Comparison of ENCODE assay signal across 8 cellular contexts in the genomic region with DNA sequence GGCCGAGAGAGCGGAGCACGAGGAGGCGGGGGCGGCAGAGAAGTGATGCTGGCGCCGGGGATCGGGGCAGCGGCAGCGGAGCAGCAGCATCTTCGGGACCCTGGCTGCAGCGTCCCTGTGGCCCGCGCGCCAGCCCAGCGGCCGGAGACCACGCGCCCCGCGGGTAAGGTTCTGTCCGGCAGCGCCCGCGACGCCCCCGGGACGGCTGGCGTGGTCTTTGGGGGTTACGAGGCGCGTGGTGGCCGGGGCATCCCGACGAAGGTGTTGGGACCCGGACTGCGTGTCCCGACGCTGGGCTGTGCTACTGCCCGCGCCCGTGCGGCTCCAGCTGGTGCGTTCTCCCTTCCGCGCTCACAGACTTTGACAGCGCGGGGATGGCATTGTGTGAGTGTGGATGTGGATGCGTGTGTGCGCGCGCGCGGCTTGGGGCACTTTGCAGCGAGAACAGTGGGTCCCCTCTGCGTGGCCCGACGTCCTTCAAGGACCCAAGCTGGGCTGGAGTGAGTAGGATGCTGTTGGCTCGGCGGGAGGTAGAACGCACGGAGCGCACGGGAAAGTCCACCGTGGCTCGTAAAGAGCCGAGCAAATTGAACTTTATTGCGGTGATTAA. TPM values are rescaled to one million over a fixed set of nuclear protein-coding genes. Genes with fewer than 3 reads are reported as not detected.
DNase-seq lines count a peak whose midpoint lies in the region; ATAC-seq lines count a peak whose summit lies in the region.

No MANE protein-coding gene starts in this region.

- peak; percentile 23 for ATAC-seq in GM18502 (IDR thresholded peaks at IDR 0.05; ENCODE audit: poor library complexity, unreplicated experiment)
- peak; percentile 10 for ATAC-seq in HG03097 (IDR thresholded peaks at IDR 0.05; ENCODE audit: low FRiP score, unreplicated experiment)
- peak in 3 of 4 experiments; percentile 30 to 36 (median 36) for ATAC-seq in T-cell (replicated peaks in 1 of 4)
- ATAC-seq in naive thymus-derived CD4-positive, alpha-beta T cell = peak; percentile 26

- peaks cover 15 to 22% (median 20%) of the 10 kb centered on the region in 3 donors for H3K4me1 Mint-ChIP-seq in T-cell
- H3K4me1 Mint-ChIP-seq in naive thymus-derived CD4-positive, alpha-beta T cell = peaks cover 11 to 29% (median 15%) of the 10 kb centered on the region in 7 donors

- no peak overlapping the region for H3K27ac ChIP-seq in naive thymus-derived CD4-positive, alpha-beta T cell (ENCODE audit: low read depth, low read length)

- H3K9me3 ChIP-seq in naive thymus-derived CD4-positive, alpha-beta T cell (ENCODE audit: control insufficient read depth in 2 of 3, low read length in 3 of 3) = no peaks in the 10 kb centered on the region

- peaks cover 0 to 7% of the 10 kb centered on the region in 2 donors for H3K4me1 ChIP-seq in naive thymus-derived CD4-positive, alpha-beta T cell (ENCODE audit: control insufficient read depth in 2 of 2, insufficient read depth in 2 of 2, low read length in 2 of 2)

- no peaks in the 10 kb centered on the region for H3K9me3 Mint-ChIP-seq in T-cell
- H3K9me3 Mint-ChIP-seq in naive thymus-derived CD4-positive, alpha-beta T cell = peaks cover 0 to 6% (median 0%) of the 10 kb centered on the region in 11 donors

- intact Hi-C loops in naive thymus-derived CD4-positive, alpha-beta T cell (cut with micrococcal nuclease) = loop anchor here in 1 of 2 donors (10.0 kb wide), 2 partner anchors 822 to 1162 kb away; a partner anchor contains a TSS

- no peaks in the 10 kb centered on the region for H3K36me3 ChIP-seq in naive thymus-derived CD4-positive, alpha-beta T cell (ENCODE audit: control insufficient read depth in 2 of 3, insufficient read depth in 3 of 3, low read length in 3 of 3)

- peak overlapping the region in 1 of 2 donors; percentile 50 for H3K27ac Mint-ChIP-seq in T-cell
- H3K27ac Mint-ChIP-seq in naive thymus-derived CD4-positive, alpha-beta T cell = no peak overlapping the region

- CTCF ChIA-PET in T-cell (lab: Charles Lee) = no interaction called here
- CTCF ChIA-PET in naive thymus-derived CD4-positive, alpha-beta T cell (lab: Charles Lee) = no interaction called here

- POLR2A ChIA-PET in T-cell (lab: Charles Lee) = interaction anchor here in 1 of 2 donors (0.6 kb wide), 1 partner anchor 73 kb away, joined by 3 read pairs; no protein-coding TSS in a partner anchor
- POLR2A ChIA-PET in naive thymus-derived CD4-positive, alpha-beta T cell (lab: Charles Lee) = no interaction called here

- H3K27me3 Mint-ChIP-seq in T-cell = peaks cover 16 to 45% of the 10 kb centered on the region in 2 donors
- peaks cover 40 to 60% (median 49%) of the 10 kb centered on the region in 5 donors for H3K27me3 Mint-ChIP-seq in naive thymus-derived CD4-positive, alpha-beta T cell

- peak overlapping the region; percentile 63 to 92 (median 69) for H3K4me3 Mint-ChIP-seq in T-cell
- H3K4me3 Mint-ChIP-seq in naive thymus-derived CD4-positive, alpha-beta T cell = peak overlapping the region; percentile 67 to 89 (median 83)

- no peaks in the 10 kb centered on the region for H3K36me3 Mint-ChIP-seq in T-cell
- H3K36me3 Mint-ChIP-seq in naive thymus-derived CD4-positive, alpha-beta T cell = peaks cover 0 to 5% (median 0%) of the 10 kb centered on the region in 5 donors

- peak; percentile 38 for DNase-seq in AG08396 (ENCODE audit: low spot score)
- DNase-seq in T-cell = no peak
- DNase-seq in fibroblast of gingiva (ENCODE audit: low read depth) = peak; percentile 50
- peak in 3 of 9 donors; percentile 1 to 7 (median 3) for DNase-seq in naive thymus-derived CD4-positive, alpha-beta T cell
- DNase-seq in NAMALWA (ENCODE audit: low spot score) = no peak
- no peak for DNase-seq in kidney glomerular epithelial cell (lab: John Stamatoyannopoulos, UW)

- H3K4me3 ChIP-seq in naive thymus-derived CD4-positive, alpha-beta T cell (ENCODE audit: low read length) = peak overlapping the region; percentile 27

- H3K27me3 ChIP-seq in naive thymus-derived CD4-positive, alpha-beta T cell (ENCODE audit: control insufficient read depth in 2 of 2, insufficient read depth in 2 of 2, low read length in 2 of 2) = peaks cover 0 to 6% of the 10 kb centered on the region in 2 donors

RNA-seq across cellular contexts. Expression of a gene that starts 0.5 kb away (rescaled TPM):
- total RNA-seq in T-cell = under 1 TPM in 1 of 5 donors, not detected in 4; 0.07 TPM
- not detected for total RNA-seq in naive thymus-derived CD4-positive, alpha-beta T cell
- polyA plus RNA-seq in naive thymus-derived CD4-positive, alpha-beta T cell = not detected

Comparison
In these comparisons a context has a peak if more than half of its experiments do, and no peak if none do; other contexts are left out.
1. DNase-seq: peak in AG08396 (single experiment) and fibroblast of gingiva (single experiment); none in T-cell (0 of 34), NAMALWA (single experiment) and kidney glomerular epithelial cell (single experiment).
2. Peak in every context shown above with its lines, with median percentiles within 50 percentile points of each other: ATAC-seq.